Comparison of ENCODE assay signal across 15 cellular contexts in the genomic region with DNA sequence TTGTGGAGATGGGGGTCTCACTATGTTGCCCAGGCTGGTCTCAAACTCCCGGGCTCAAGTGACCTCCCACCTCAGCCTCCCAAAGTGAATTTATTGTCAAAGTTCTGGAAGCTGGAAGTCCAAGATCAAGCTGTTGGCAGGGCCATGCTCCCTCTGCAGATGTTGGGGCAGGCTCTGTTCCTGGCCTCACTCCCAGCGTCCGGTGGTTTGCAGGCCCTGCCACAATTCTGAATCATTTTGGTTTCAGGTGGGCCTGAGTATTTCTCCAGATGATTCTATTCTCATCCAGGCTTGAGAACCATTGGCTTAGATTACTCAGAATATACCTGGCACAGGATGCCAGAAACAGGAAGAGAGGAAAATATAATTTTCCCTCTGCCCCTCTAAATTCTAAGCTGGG.
DNase-seq lines count a peak whose midpoint lies in the region; ATAC-seq and TF ChIP-seq lines count a peak whose summit lies in the region.
"Had no signal": no experiment of that assay in that cellular context is flagged by ENCODE, and none has a peak within 500 bp of the region (broad histone marks: within the 10 kb centered on the region; RNA-seq: fewer than 3 reads in every experiment).

No MANE protein-coding gene starts in this region.

- DNase-seq in AG08395 (ENCODE audit: low spot score) (peak; percentile 38), H4 (ENCODE audit: low spot score) (peak; percentile 60), amniotic epithelial cell (ENCODE audit: low read depth) (peak; percentile 20), fibroblast of the aortic adventitia (ENCODE audit: low read depth) (peak; percentile 54), COLO829 (ENCODE audit: low spot score) (no peak), NCI-H1694 treated with DMSO at 0.1 percent for 48 hours (lab: John Stamatoyannopoulos, UW) (no peak), SKM-1 (lab: John Stamatoyannopoulos, UW; ENCODE audit: unreplicated experiment) (no peak)
- DNase-seq: Caco-2, HCEC 1CT, NCI-H1436 treated with DMSO at 0.1 percent for 48 hours, NCI-H2081 treated with DMSO at 0.1 percent for 48 hours, NCI-H2227 treated with DMSO at 0.1 percent for 48 hours, NCI-H524 treated with DMSO at 0.1 percent for 48 hours, SW 1271 had no signal

- ATAC-seq in HG02885 (IDR thresholded peaks at IDR 0.05; ENCODE audit: poor library complexity, unreplicated experiment), result no peak

- no peak overlapping the region for H3K4me3 ChIP-seq in fibroblast of the aortic adventitia (ENCODE audit: low read depth, low read length)

- no peak for TF ChIP-seq CTCF in fibroblast of the aortic adventitia (IDR thresholded peaks at IDR 0.05; ENCODE audit: insufficient read depth, low read length)

Comparison
In these comparisons a context has a peak if more than half of its experiments do, and no peak if none do; other contexts are left out.
1. DNase-seq: peak in AG08395 (single experiment), H4 (single experiment), amniotic epithelial cell (single experiment) and fibroblast of the aortic adventitia (single experiment); none in COLO829 (single experiment), NCI-H1694 treated with DMSO at 0.1 percent for 48 hours (single experiment) and SKM-1 (single experiment).